In genomic region chr15:66647358-66647757, GRCh38 we compare ENCODE assay signal across 17 cellular contexts. TPM values are rescaled to one million over a fixed set of nuclear protein-coding genes. Genes with fewer than 3 reads are reported as not detected.
DNase-seq lines count a peak whose midpoint lies in the region; ATAC-seq, FAIRE-seq and TF ChIP-seq lines count a peak whose summit lies in the region.
"Had no signal": no experiment of that assay in that cellular context is flagged by ENCODE, and none has a peak within 500 bp of the region (broad histone marks: within the 10 kb centered on the region; RNA-seq: fewer than 3 reads in every experiment).

No MANE protein-coding gene starts in this region.

- no peak overlapping the region for H3K4me3 Mint-ChIP-seq in activated T-helper 1 cell treated with anti-CD3 and anti-CD28 coated beads, Interleukin-12 subunit alpha, Interleukin-12 subunit beta, Interleukin-2, Interleukin-4 antibody, amounts not matched to agents 30 ng/mL and 10 ng/mL and 1 ng/mL, durations not matched to agents 14 hours and 24 hours and 36 hours
- H3K4me3 Mint-ChIP-seq: activated naive CD4-positive, alpha-beta T cell treated with anti-CD3 and anti-CD28 coated beads, Interleukin-2, amount 50 U/mL, for 24 hours; B cell had no signal

- no peaks in the 10 kb centered on the region for H3K4me1 Mint-ChIP-seq in activated T-helper 1 cell treated with anti-CD3 and anti-CD28 coated beads, Interleukin-12 subunit alpha, Interleukin-12 subunit beta, Interleukin-2, Interleukin-4 antibody, amounts not matched to agents 30 ng/mL and 10 ng/mL and 1 ng/mL, durations not matched to agents 14 hours and 24 hours and 36 hours (ENCODE audit: low read depth)
- H3K4me1 Mint-ChIP-seq: activated naive CD4-positive, alpha-beta T cell treated with anti-CD3 and anti-CD28 coated beads, Interleukin-2, amount 50 U/mL, for 24 hours; B cell had no signal

- TF ChIP-seq CTCF in coronary artery (IDR thresholded peaks at IDR 0.05), result no peak
- TF ChIP-seq CTCF in kidney (IDR thresholded peaks at IDR 0.05; ENCODE audit: borderline replicate concordance, extremely low read depth, insufficient read depth), result no peak

- no peaks in the 10 kb centered on the region for H3K36me3 ChIP-seq in kidney (ENCODE audit: control insufficient read depth in 1 of 2, insufficient read depth in 2 of 2, low read length in 2 of 2)
- H3K36me3 ChIP-seq: colonic mucosa, HAP-1 had no signal

- intact Hi-C loops in kidney (cut with DNase I), result no loop called here
- intact Hi-C loops in activated T-helper 1 cell treated with anti-CD3 and anti-CD28 coated beads, Interleukin-12 subunit alpha, Interleukin-12 subunit beta, Interleukin-2, Interleukin-4 antibody, amounts not matched to agents 30 ng/mL and 10 ng/mL and 1 ng/mL, durations not matched to agents 14 hours and 24 hours and 36 hours (cut with micrococcal nuclease), result no loop called here

- no peaks in the 10 kb centered on the region for H3K27me3 Mint-ChIP-seq in activated T-helper 1 cell treated with anti-CD3 and anti-CD28 coated beads, Interleukin-12 subunit alpha, Interleukin-12 subunit beta, Interleukin-2, Interleukin-4 antibody, amounts not matched to agents 30 ng/mL and 10 ng/mL and 1 ng/mL, durations not matched to agents 14 hours and 24 hours and 36 hours (ENCODE audit: insufficient read depth)
- H3K27me3 Mint-ChIP-seq: activated naive CD4-positive, alpha-beta T cell treated with anti-CD3 and anti-CD28 coated beads, Interleukin-2, amount 50 U/mL, for 24 hours; B cell had no signal

- no peaks in the 10 kb centered on the region for H3K36me3 Mint-ChIP-seq in activated T-helper 1 cell treated with anti-CD3 and anti-CD28 coated beads, Interleukin-12 subunit alpha, Interleukin-12 subunit beta, Interleukin-2, Interleukin-4 antibody, amounts not matched to agents 30 ng/mL and 10 ng/mL and 1 ng/mL, durations not matched to agents 14 hours and 24 hours and 36 hours (ENCODE audit: low read depth)
- H3K36me3 Mint-ChIP-seq: activated naive CD4-positive, alpha-beta T cell treated with anti-CD3 and anti-CD28 coated beads, Interleukin-2, amount 50 U/mL, for 24 hours had no signal

- no peaks in the 10 kb centered on the region for H3K9me3 ChIP-seq in kidney (ENCODE audit: control insufficient read depth in 1 of 2, low read length in 2 of 2)
- H3K9me3 ChIP-seq: colonic mucosa, HAP-1 had no signal

- peak overlapping the region; percentile 11 for H3K4me3 ChIP-seq in coronary artery
- H3K4me3 ChIP-seq in kidney (ENCODE audit: low read length in 2 of 2), result no peak overlapping the region
- no peak overlapping the region for H3K4me3 ChIP-seq in skin epidermis
- H3K4me3 ChIP-seq: colonic mucosa, HAP-1 had no signal

- H3K4me1 ChIP-seq in kidney (ENCODE audit: control insufficient read depth in 1 of 2, insufficient read depth in 1 of 2, low read depth in 1 of 2, low read length in 2 of 2), result peaks cover 10 to 15% of the 10 kb centered on the region in 2 donors
- H3K4me1 ChIP-seq: colonic mucosa, HAP-1 had no signal

- ATAC-seq in HG02840 (IDR thresholded peaks at IDR 0.05; ENCODE audit: low FRiP score, unreplicated experiment) (no peak), GM19463 (IDR thresholded peaks at IDR 0.05; ENCODE audit: unreplicated experiment) (no peak)

- no peaks in the 10 kb centered on the region for H3K9me3 Mint-ChIP-seq in activated T-helper 1 cell treated with anti-CD3 and anti-CD28 coated beads, Interleukin-12 subunit alpha, Interleukin-12 subunit beta, Interleukin-2, Interleukin-4 antibody, amounts not matched to agents 30 ng/mL and 10 ng/mL and 1 ng/mL, durations not matched to agents 14 hours and 24 hours and 36 hours
- H3K9me3 Mint-ChIP-seq: activated naive CD4-positive, alpha-beta T cell treated with anti-CD3 and anti-CD28 coated beads, Interleukin-2, amount 50 U/mL, for 24 hours had no signal

- no peak overlapping the region for H3K27ac Mint-ChIP-seq in activated T-helper 1 cell treated with anti-CD3 and anti-CD28 coated beads, Interleukin-12 subunit alpha, Interleukin-12 subunit beta, Interleukin-2, Interleukin-4 antibody, amounts not matched to agents 30 ng/mL and 10 ng/mL and 1 ng/mL, durations not matched to agents 14 hours and 24 hours and 36 hours
- H3K27ac Mint-ChIP-seq: activated naive CD4-positive, alpha-beta T cell treated with anti-CD3 and anti-CD28 coated beads, Interleukin-2, amount 50 U/mL, for 24 hours; B cell had no signal

- no peak overlapping the region for H3K9ac ChIP-seq in kidney (ENCODE audit: low read length in 2 of 2)

- no peak for FAIRE-seq in kidney (lab: Jason Lieb, UNC)

- DNase-seq in HPDE6-E6E7 (ENCODE audit: extremely low spot score) (peak; percentile 27), coronary artery (ENCODE audit: low spot score) (no peak), kidney (no peak), NCI-H146 treated with DMSO at 0.1 percent for 48 hours (lab: John Stamatoyannopoulos, UW; ENCODE audit: unreplicated experiment) (no peak)
- no peak for DNase-seq in activated T-helper 1 cell treated with anti-CD3 and anti-CD28 coated beads, Interleukin-12 subunit alpha, Interleukin-12 subunit beta, Interleukin-2, Interleukin-4 antibody, amounts not matched to agents 30 ng/mL and 10 ng/mL and 1 ng/mL, durations not matched to agents 14 hours and 24 hours and 36 hours (ENCODE audit: low spot score)
- DNase-seq: activated CD8-positive, alpha-beta memory T cell treated with anti-CD3 and anti-CD28 coated beads for 24 hours; colonic mucosa; EL; NCI-H1105 treated with DMSO at 0.1 percent for 48 hours; NCI-H524 treated with DMSO at 0.1 percent for 48 hours; T1000 had no signal

- H3K27ac ChIP-seq in coronary artery, result peak overlapping the region; percentile 36 to 91
- peak overlapping the region; percentile 57 for H3K27ac ChIP-seq in kidney (ENCODE audit: low read depth in 2 of 2, low read length in 2 of 2)
- H3K27ac ChIP-seq in skin epidermis, result peak overlapping the region in 11 of 21 experiments; percentile 0 to 49 (median 28)
- H3K27ac ChIP-seq: colonic mucosa had no signal

RNA-seq across cellular contexts. Expression of gene SMAD6, which starts 54.7 kb away (rescaled TPM):
- total RNA-seq in kidney, result 23.0 TPM
- 15.4 TPM for polyA plus RNA-seq in kidney (ENCODE audit: insufficient read depth, low read depth, low replicate concordance)
- total RNA-seq in activated T-helper 1 cell treated with anti-CD3 and anti-CD28 coated beads, Interleukin-12 subunit alpha, Interleukin-12 subunit beta, Interleukin-2, Interleukin-4 antibody, amounts not matched to agents 30 ng/mL and 10 ng/mL and 1 ng/mL, durations not matched to agents 14 hours and 24 hours and 36 hours, result 0.34 and 0.83 TPM in 2 replicates

Comparison
In these comparisons a context has a peak if more than half of its experiments do, and no peak if none do; other contexts are left out.
1. RNA of gene SMAD6, which starts 54.7 kb away (total RNA-seq): 23.0 TPM in kidney (single experiment); 0.34 to 0.83 TPM in activated T-helper 1 cell treated with anti-CD3 and anti-CD28 coated beads, Interleukin-12 subunit alpha, Interleukin-12 subunit beta, Interleukin-2, Interleukin-4 antibody, amounts not matched to agents 30 ng/mL and 10 ng/mL and 1 ng/mL, durations not matched to agents 14 hours and 24 hours and 36 hours; every median in the first group is over 10 times any median in the second.
2. Peak in every context shown above with its lines, with median percentiles within 50 percentile points of each other: H3K27ac ChIP-seq.